ENCODE assay signal across 8 cellular contexts in genomic region chr12:56221233-56221756, GRCh38. TPM values are rescaled to one million over a fixed set of nuclear protein-coding genes. Genes with fewer than 3 reads are reported as not detected.
DNase-seq lines count a peak whose midpoint lies in the region; ATAC-seq and TF ChIP-seq lines count a peak whose summit lies in the region.

No MANE protein-coding gene starts in this region.

- H3K27ac ChIP-seq in muscle layer of colon (ENCODE audit: low read depth, low read length): peak overlapping the region; percentile 100
- H3K27ac ChIP-seq in vagina: peak overlapping the region; percentile 95

- H3K9ac ChIP-seq in muscle layer of colon (ENCODE audit: low read length): peak overlapping the region; percentile 94

- DNase-seq in AG10803 (ENCODE audit: low read depth): peak; percentile 92
- DNase-seq in SW480 (ENCODE audit: low spot score): peak; percentile 36
- peak; percentile 59 to 75 for DNase-seq in erythroblast (lab: John Stamatoyannopoulos, UW)
- DNase-seq in vagina (ENCODE audit: extremely low spot score in 2 of 2): no peak

- H3K4me3 ChIP-seq in AG10803 (ENCODE audit: low read length) (peak overlapping the region; percentile 97), muscle layer of colon (ENCODE audit: low read depth in 1 of 2, low read length in 2 of 2) (peak overlapping the region; percentile 83 to 96), vagina (peak overlapping the region; percentile 74 to 78)

- intact Hi-C loops in vagina (cut with DNase I): loop anchor here (10.0 kb wide), 1 partner anchor 96 kb away; the partner anchor contains the start of gene ESYT1

- H3K27me3 ChIP-seq in muscle layer of colon (ENCODE audit: control insufficient read depth in 1 of 2, insufficient read depth in 2 of 2, low read length in 2 of 2): no peaks in the 10 kb centered on the region
- H3K27me3 ChIP-seq in vagina: no peaks in the 10 kb centered on the region

- H3K4me1 ChIP-seq in muscle layer of colon (ENCODE audit: insufficient read depth, low read length) (peaks cover 37% of the 10 kb centered on the region), vagina (peaks cover 59% of the 10 kb centered on the region)

- no peak for TF ChIP-seq CTCF in AG10803 (conservative IDR thresholded peaks at IDR 0.05; ENCODE audit: low read length)
- TF ChIP-seq CTCF in vagina (IDR thresholded peaks at IDR 0.05): no peak

- no peak for TF ChIP-seq POLR2A in erythroblast (IDR thresholded peaks at IDR 0.05; ENCODE audit: low read length)
- TF ChIP-seq POLR2A in vagina (IDR thresholded peaks at IDR 0.05): no peak

- H3K9me3 ChIP-seq in muscle layer of colon (ENCODE audit: low read length) (no peaks in the 10 kb centered on the region), vagina (no peaks in the 10 kb centered on the region)

- ATAC-seq in GM18508 (IDR thresholded peaks at IDR 0.05; ENCODE audit: insufficient read depth, unreplicated experiment): peak; percentile 8
- ATAC-seq in HG03108 (IDR thresholded peaks at IDR 0.05; ENCODE audit: unreplicated experiment): peak; percentile 15
- no peak for ATAC-seq in HG02840 (IDR thresholded peaks at IDR 0.05; ENCODE audit: low FRiP score, unreplicated experiment)

- H3K36me3 ChIP-seq in muscle layer of colon (ENCODE audit: insufficient read depth, low read length) (peaks cover 5% of the 10 kb centered on the region), vagina (peaks cover 0 to 3% of the 10 kb centered on the region in 2 donors)

RNA-seq across cellular contexts. Expression of gene RNF41, which starts 0.4 kb away (rescaled TPM):
- 79.6 TPM for total RNA-seq in vagina

RNA-seq across cellular contexts. Expression of gene NABP2, which starts 2.8 kb away (rescaled TPM):
- 20.4 TPM for total RNA-seq in vagina

RNA-seq across cellular contexts. Expression of gene SLC39A5, which starts 8.6 kb away (rescaled TPM):
- total RNA-seq in vagina: not detected

RNA-seq across cellular contexts. Expression of gene SMARCC2, which starts 32.0 kb away (rescaled TPM):
- 95.3 TPM for total RNA-seq in vagina

RNA-seq across cellular contexts. Expression of gene ANKRD52, which starts 36.9 kb away (rescaled TPM):
- 22.6 TPM for total RNA-seq in vagina

Comparison
In these comparisons a context has a peak if more than half of its experiments do, and no peak if none do; other contexts are left out.
1. DNase-seq: peak in AG10803 (single experiment), SW480 (single experiment) and erythroblast (2 of 2); none in vagina (0 of 2).
2. Peak in every context shown above with its lines, with median percentiles within 50 percentile points of each other: H3K4me3 ChIP-seq.